ENCODE assay signal across 9 cellular contexts in the genomic region with DNA sequence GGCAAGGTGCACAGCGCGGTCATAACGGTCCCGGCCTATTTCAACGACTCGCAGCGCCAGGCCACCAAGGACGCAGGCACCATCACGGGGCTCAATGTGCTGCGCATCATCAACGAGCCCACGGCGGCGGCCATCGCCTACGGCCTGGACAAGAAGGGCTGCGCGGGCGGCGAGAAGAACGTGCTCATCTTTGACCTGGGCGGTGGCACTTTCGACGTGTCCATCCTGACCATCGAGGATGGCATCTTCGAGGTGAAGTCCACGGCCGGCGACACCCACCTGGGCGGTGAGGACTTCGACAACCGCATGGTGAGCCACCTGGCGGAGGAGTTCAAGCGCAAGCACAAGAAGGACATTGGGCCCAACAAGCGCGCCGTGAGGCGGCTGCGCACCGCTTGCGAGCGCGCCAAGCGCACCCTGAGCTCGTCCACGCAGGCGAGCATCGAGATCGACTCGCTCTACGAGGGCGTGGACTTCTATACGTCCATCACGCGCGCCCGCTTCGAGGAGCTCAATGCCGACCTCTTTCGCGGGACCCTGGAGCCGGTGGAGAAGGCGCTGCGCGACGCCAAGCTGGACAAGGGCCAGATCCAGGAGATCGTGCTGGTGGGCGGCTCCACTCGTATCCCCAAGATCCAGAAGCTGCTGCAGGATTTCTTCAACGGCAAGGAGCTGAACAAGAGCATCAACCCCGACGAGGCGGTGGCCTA. TPM values are rescaled to one million over a fixed set of nuclear protein-coding genes. Genes with fewer than 3 reads are reported as not detected.
DNase-seq lines count a peak whose midpoint lies in the region; ATAC-seq and TF ChIP-seq lines count a peak whose summit lies in the region.
"Had no signal": no experiment of that assay in that cellular context is flagged by ENCODE, and none has a peak within 500 bp of the region (broad histone marks: within the 10 kb centered on the region; RNA-seq: fewer than 3 reads in every experiment).

No MANE protein-coding gene starts in this region.

- TF ChIP-seq CTCF in GM12865 (IDR thresholded peaks at IDR 0.05; ENCODE audit: insufficient read depth, low read depth, low read length, missing control alignments) (no peak), fibroblast of villous mesenchyme (IDR thresholded peaks at IDR 0.05; ENCODE audit: insufficient read depth, low read depth, low read length) (no peak)

- H3K36me3 Mint-ChIP-seq in activated CD8-positive, alpha-beta T cell treated with anti-CD3 and anti-CD28 coated beads, Interleukin-2, amount 10 ng/mL, durations not matched to agents 7 days and 5 days (ENCODE audit: low read depth) = peaks cover 21% of the 10 kb centered on the region
- H3K36me3 Mint-ChIP-seq: type B pancreatic cell had no signal

- CTCF ChIA-PET in activated CD8-positive, alpha-beta T cell treated with anti-CD3 and anti-CD28 coated beads, Interleukin-2, amount 10 ng/mL, durations not matched to agents 7 days and 5 days (lab: Charles Lee) = interaction anchor here (0.6 to 3.9 kb wide), 4 partner anchors 13 to 197 kb away, joined by 3 to 21 read pairs (median 4); no protein-coding TSS in a partner anchor

- POLR2A ChIA-PET in activated CD8-positive, alpha-beta T cell treated with anti-CD3 and anti-CD28 coated beads, Interleukin-2, amount 10 ng/mL, durations not matched to agents 7 days and 5 days (lab: Charles Lee) = interaction anchor here (0.8 to 3.1 kb wide), 2 partner anchors 11 to 37 kb away, joined by 3 to 16 read pairs; partner anchors contain the start of genes ZBTB1 and ZBTB25

- no peaks in the 10 kb centered on the region for H3K9me3 Mint-ChIP-seq in activated CD8-positive, alpha-beta T cell treated with anti-CD3 and anti-CD28 coated beads, Interleukin-2, amount 10 ng/mL, durations not matched to agents 7 days and 5 days (ENCODE audit: insufficient read depth)
- H3K9me3 Mint-ChIP-seq: type B pancreatic cell had no signal

- no peaks in the 10 kb centered on the region for H3K27me3 ChIP-seq in rectal smooth muscle tissue (ENCODE audit: control insufficient read depth, insufficient read depth, low read length)

- H3K9ac ChIP-seq in rectal smooth muscle tissue (ENCODE audit: low read length) = no peak overlapping the region

- DNase-seq in GM12865 (ENCODE audit: low read depth) (peak; percentile 24), fibroblast of villous mesenchyme (ENCODE audit: low read depth) (peak; percentile 64), amniotic stem cell (lab: John Stamatoyannopoulos, UW) (no peak), iPS-NIHi11 (ENCODE audit: low spot score) (no peak)
- peak; percentile 23 for DNase-seq in activated CD8-positive, alpha-beta T cell treated with anti-CD3 and anti-CD28 coated beads, Interleukin-2, amount 10 ng/mL, durations not matched to agents 7 days and 5 days

- H3K4me3 Mint-ChIP-seq in activated CD8-positive, alpha-beta T cell treated with anti-CD3 and anti-CD28 coated beads, Interleukin-2, amount 10 ng/mL, durations not matched to agents 7 days and 5 days = peak overlapping the region; percentile 89

- ATAC-seq in activated CD8-positive, alpha-beta T cell treated with anti-CD3 and anti-CD28 coated beads, Interleukin-2, amount 10 ng/mL, durations not matched to agents 7 days and 5 days = no peak
- ATAC-seq in GM21717 (IDR thresholded peaks at IDR 0.05; ENCODE audit: unreplicated experiment) (no peak), GM19351 (IDR thresholded peaks at IDR 0.05; ENCODE audit: unreplicated experiment) (no peak)

- H3K4me1 ChIP-seq in rectal smooth muscle tissue (ENCODE audit: control insufficient read depth, insufficient read depth, low read length) = no peaks in the 10 kb centered on the region

- H3K4me3 ChIP-seq in GM12865 (ENCODE audit: low read depth, low read length) (no peak overlapping the region), fibroblast of villous mesenchyme (ENCODE audit: low read depth, low read length) (peak overlapping the region; percentile 85), rectal smooth muscle tissue (ENCODE audit: low read length) (peak overlapping the region; percentile 72)

- peaks cover 41% of the 10 kb centered on the region for H3K27me3 Mint-ChIP-seq in activated CD8-positive, alpha-beta T cell treated with anti-CD3 and anti-CD28 coated beads, Interleukin-2, amount 10 ng/mL, durations not matched to agents 7 days and 5 days (ENCODE audit: low read depth)
- H3K27me3 Mint-ChIP-seq: type B pancreatic cell had no signal

- H3K4me1 Mint-ChIP-seq in activated CD8-positive, alpha-beta T cell treated with anti-CD3 and anti-CD28 coated beads, Interleukin-2, amount 10 ng/mL, durations not matched to agents 7 days and 5 days (ENCODE audit: low read depth) = peaks cover 33% of the 10 kb centered on the region

- H3K27ac ChIP-seq in rectal smooth muscle tissue (ENCODE audit: low read depth, low read length) = peak overlapping the region; percentile 75

- H3K27ac Mint-ChIP-seq in activated CD8-positive, alpha-beta T cell treated with anti-CD3 and anti-CD28 coated beads, Interleukin-2, amount 10 ng/mL, durations not matched to agents 7 days and 5 days = no peak overlapping the region

- H3K36me3 ChIP-seq in rectal smooth muscle tissue (ENCODE audit: control insufficient read depth, insufficient read depth, low read length) = no peaks in the 10 kb centered on the region

RNA-seq across cellular contexts. Expression of gene HSPA2, which starts 0.9 kb away (rescaled TPM):
- total RNA-seq in activated CD8-positive, alpha-beta T cell treated with anti-CD3 and anti-CD28 coated beads, Interleukin-2, amount 10 ng/mL, durations not matched to agents 7 days and 5 days = 1 to 10 TPM; 1.7 to 2.2 TPM
- total RNA-seq in fibroblast of villous mesenchyme = 83.4 and 165 TPM in 2 replicates

RNA-seq across cellular contexts. Expression of gene PPP1R36, which starts 8.3 kb away (rescaled TPM):
- total RNA-seq in activated CD8-positive, alpha-beta T cell treated with anti-CD3 and anti-CD28 coated beads, Interleukin-2, amount 10 ng/mL, durations not matched to agents 7 days and 5 days = under 1 TPM; 0.21 to 0.47 TPM
- total RNA-seq in fibroblast of villous mesenchyme = 0.97 and 3.5 TPM in 2 replicates

RNA-seq across cellular contexts. Expression of gene ZBTB1, which starts 36.8 kb away (rescaled TPM):
- total RNA-seq in activated CD8-positive, alpha-beta T cell treated with anti-CD3 and anti-CD28 coated beads, Interleukin-2, amount 10 ng/mL, durations not matched to agents 7 days and 5 days = 10 to 100 TPM; 58.3 to 61.7 TPM
- total RNA-seq in fibroblast of villous mesenchyme = 52.8 and 83.8 TPM in 2 replicates

RNA-seq across cellular contexts. Expression of gene ZBTB25, which starts 37.8 kb away (rescaled TPM):
- total RNA-seq in activated CD8-positive, alpha-beta T cell treated with anti-CD3 and anti-CD28 coated beads, Interleukin-2, amount 10 ng/mL, durations not matched to agents 7 days and 5 days = 10 to 100 TPM; 26.2 to 28.2 TPM
- total RNA-seq in fibroblast of villous mesenchyme = 8.6 and 9.0 TPM in 2 replicates

Comparison
In these comparisons a context has a peak if more than half of its experiments do, and no peak if none do; other contexts are left out.
1. DNase-seq: peak in GM12865 (single experiment), activated CD8-positive, alpha-beta T cell treated with anti-CD3 and anti-CD28 coated beads, Interleukin-2, amount 10 ng/mL, durations not matched to agents 7 days and 5 days (single experiment) and fibroblast of villous mesenchyme (single experiment); none in amniotic stem cell (single experiment) and iPS-NIHi11 (single experiment).
2. RNA of gene HSPA2, which starts 0.9 kb away (total RNA-seq): 83.4 to 165 TPM in fibroblast of villous mesenchyme; 1.7 to 2.2 TPM in activated CD8-positive, alpha-beta T cell treated with anti-CD3 and anti-CD28 coated beads, Interleukin-2, amount 10 ng/mL, durations not matched to agents 7 days and 5 days; every median in the first group is over 10 times any median in the second.